In genomic region chr9:116276651-116277121, GRCh38 we compare ENCODE assay signal across 1 cellular context.
TF ChIP-seq lines count a peak whose summit lies in the region.

No MANE protein-coding gene starts in this region.

TF ChIP-seq in GM23338, 12 proteins besides CTCF, POLR2A, EP300 and RAD21 (continued from another document):
- no peak for TF ChIP-seq ZNF462 (CRISPR knock-in tag; IDR thresholded peaks at IDR 0.05)
